Comparison of ENCODE assay signal across 8 cellular contexts in the genomic region with DNA sequence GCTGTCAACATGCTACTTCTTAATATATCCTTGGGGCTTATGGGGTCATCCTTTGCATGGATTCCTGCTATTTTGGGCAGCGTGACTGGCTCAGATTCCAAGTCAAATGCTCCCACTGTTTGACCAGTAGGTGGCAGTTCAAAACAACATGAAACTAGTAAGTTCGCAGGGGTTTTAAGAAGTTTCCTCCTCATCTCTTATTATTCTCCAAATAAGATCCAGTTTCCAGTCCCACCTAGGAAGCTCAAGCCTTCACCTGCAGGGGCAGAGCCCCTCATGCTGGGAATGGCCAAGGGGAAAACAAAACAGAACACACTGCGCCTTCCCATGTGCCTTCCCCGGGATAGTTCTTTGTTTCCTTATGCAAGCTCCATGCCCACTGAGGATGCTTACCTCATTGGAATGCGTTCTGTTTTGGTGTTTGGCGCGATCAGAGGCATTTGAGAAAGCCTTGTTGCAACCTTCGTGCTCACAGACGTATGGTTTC.
DNase-seq lines count a peak whose midpoint lies in the region; ATAC-seq and TF ChIP-seq lines count a peak whose summit lies in the region.

No MANE protein-coding gene starts in this region.

- H3K27ac Mint-ChIP-seq in stimulated activated naive B cell treated with anti-CD40 and anti-IgM and Interleukin-4, amounts not matched to agents 10 μg/mL and 1 μg/mL and 100 μg/mL, for 72 hours = no peak overlapping the region

- H3K9me3 Mint-ChIP-seq in stimulated activated naive B cell treated with anti-CD40 and anti-IgM and Interleukin-4, amounts not matched to agents 10 μg/mL and 1 μg/mL and 100 μg/mL, for 72 hours = no peaks in the 10 kb centered on the region

- H3K4me1 ChIP-seq in mucosa of descending colon (ENCODE audit: low read depth) = no peaks in the 10 kb centered on the region

- no peaks in the 10 kb centered on the region for H3K36me3 ChIP-seq in mucosa of descending colon (ENCODE audit: low read depth)

- no peak overlapping the region for H3K4me3 Mint-ChIP-seq in stimulated activated naive B cell treated with anti-CD40 and anti-IgM and Interleukin-4, amounts not matched to agents 10 μg/mL and 1 μg/mL and 100 μg/mL, for 72 hours

- intact Hi-C loops in mucosa of descending colon (cut with DNase I, micrococcal nuclease) = loop anchor here (5.0 kb wide), 2 partner anchors 35 to 260 kb away; partner anchors contain the start of gene GLI3 (in 1 of the 2)

- H3K27me3 Mint-ChIP-seq in stimulated activated naive B cell treated with anti-CD40 and anti-IgM and Interleukin-4, amounts not matched to agents 10 μg/mL and 1 μg/mL and 100 μg/mL, for 72 hours = peaks cover 19 to 23% of the 10 kb centered on the region in 2 donors

- no peaks in the 10 kb centered on the region for H3K36me3 Mint-ChIP-seq in stimulated activated naive B cell treated with anti-CD40 and anti-IgM and Interleukin-4, amounts not matched to agents 10 μg/mL and 1 μg/mL and 100 μg/mL, for 72 hours

- peak; percentile 2 for DNase-seq in NCI-H2227 (lab: John Stamatoyannopoulos, UW; ENCODE audit: unreplicated experiment)
- DNase-seq in NCI-H2227 treated with DMSO at 0.1 percent for 48 hours (lab: John Stamatoyannopoulos, UW) = no peak
- DNase-seq in OCI-M1 (lab: John Stamatoyannopoulos, UW) = peak; percentile 26
- DNase-seq in epidermal melanocyte (ENCODE audit: insufficient read length, low spot score) = peak; percentile 65
- DNase-seq in mucosa of descending colon = peak in 1 of 3 donors; percentile 31
- no peak for DNase-seq in stimulated activated naive B cell treated with anti-CD40 and anti-IgM and Interleukin-4, amounts not matched to agents 10 μg/mL and 1 μg/mL and 100 μg/mL, for 72 hours
- no peak for DNase-seq in NCI-H1694 (lab: John Stamatoyannopoulos, UW)

- peak; percentile 26 for ATAC-seq in mucosa of descending colon
- ATAC-seq in stimulated activated naive B cell treated with anti-CD40 and anti-IgM and Interleukin-4, amounts not matched to agents 10 μg/mL and 1 μg/mL and 100 μg/mL, for 72 hours (replicated peaks) = no peak
- ATAC-seq in GM21619 (IDR thresholded peaks at IDR 0.05; ENCODE audit: unreplicated experiment) = no peak

- H3K9me3 ChIP-seq in mucosa of descending colon = no peaks in the 10 kb centered on the region

- H3K4me1 Mint-ChIP-seq in stimulated activated naive B cell treated with anti-CD40 and anti-IgM and Interleukin-4, amounts not matched to agents 10 μg/mL and 1 μg/mL and 100 μg/mL, for 72 hours = no peaks in the 10 kb centered on the region

- H3K4me3 ChIP-seq in mucosa of descending colon = no peak overlapping the region

- peak; percentile 32 for TF ChIP-seq CTCF in mucosa of descending colon (IDR thresholded peaks at IDR 0.05)

Comparison
In these comparisons a context has a peak if more than half of its experiments do, and no peak if none do; other contexts are left out.
1. DNase-seq: peak in NCI-H2227 (single experiment), OCI-M1 (single experiment) and epidermal melanocyte (single experiment); none in NCI-H2227 treated with DMSO at 0.1 percent for 48 hours (single experiment), stimulated activated naive B cell treated with anti-CD40 and anti-IgM and Interleukin-4, amounts not matched to agents 10 μg/mL and 1 μg/mL and 100 μg/mL, for 72 hours (single experiment) and NCI-H1694 (single experiment).